In the genomic region with DNA sequence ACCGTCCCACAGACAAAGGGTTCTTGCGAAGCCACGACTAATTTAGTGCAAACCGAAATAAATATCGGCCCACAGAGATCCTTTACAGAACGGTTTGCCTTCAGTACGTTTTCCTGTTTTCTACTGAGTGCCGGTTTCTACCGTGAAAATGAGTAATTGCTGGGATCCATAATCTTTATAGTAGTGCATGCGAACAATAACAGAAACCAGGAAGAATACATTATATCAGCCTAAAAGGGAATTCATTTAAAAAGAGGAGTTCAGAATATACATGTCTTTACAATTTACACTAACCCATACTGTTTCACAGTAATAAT, we compare ENCODE assay signal across 10 cellular contexts. TPM values are rescaled to one million over a fixed set of nuclear protein-coding genes. Genes with fewer than 3 reads are reported as not detected.
A peak's percentile ranks its signal among the peaks of the same experiment; 100 is the strongest.
DNase-seq lines count a peak whose midpoint lies in the region; ATAC-seq and TF ChIP-seq lines count a peak whose summit lies in the region.
"Had no signal": no experiment of that assay in that cellular context is flagged by ENCODE, and none has a peak within 500 bp of the region (broad histone marks: within the 10 kb centered on the region; RNA-seq: fewer than 3 reads in every experiment).

No MANE protein-coding gene starts in this region.

- CTCF ChIA-PET in activated CD8-positive, alpha-beta memory T cell treated with anti-CD3 and anti-CD28 coated beads, Interleukin-2, amount 10 ng/mL, durations not matched to agents 7 days and 5 days (lab: Charles Lee) = interaction anchor here (1.1 to 7.1 kb wide), 6 partner anchors 9 to 34 kb away, joined by 3 to 57 read pairs (median 6); no protein-coding TSS in a partner anchor
- CTCF ChIA-PET in activated CD8-positive, alpha-beta T cell treated with anti-CD3 and anti-CD28 coated beads, Interleukin-2, amount 10 ng/mL, durations not matched to agents 7 days and 5 days (lab: Charles Lee) = interaction anchor here (1.2 to 9.4 kb wide), 6 partner anchors 9 to 253 kb away, joined by 3 to 203 read pairs (median 6); a partner anchor contains a TSS

- peaks cover 39% of the 10 kb centered on the region for H3K4me1 Mint-ChIP-seq in activated CD8-positive, alpha-beta memory T cell treated with anti-CD3 and anti-CD28 coated beads, Interleukin-2, amount 10 ng/mL, durations not matched to agents 7 days and 5 days
- H3K4me1 Mint-ChIP-seq in activated CD8-positive, alpha-beta T cell treated with anti-CD3 and anti-CD28 coated beads, Interleukin-2, amount 10 ng/mL, durations not matched to agents 7 days and 5 days (ENCODE audit: low read depth) = peaks cover 40% of the 10 kb centered on the region
- H3K4me1 Mint-ChIP-seq in stimulated activated effector memory CD8-positive, alpha-beta T cell treated with anti-CD3 and anti-CD28 coated beads, Interleukin-12 subunit alpha, Interleukin-12 subunit beta, amount 100 ng/mL, for 72 hours = peaks cover 27% of the 10 kb centered on the region

- no peaks in the 10 kb centered on the region for H3K79me2 ChIP-seq in hepatocyte

- TF ChIP-seq CTCF in hepatocyte (IDR thresholded peaks at IDR 0.05; ENCODE audit: poor library complexity) = no peak

- no peaks in the 10 kb centered on the region for H3K9me2 ChIP-seq in hepatocyte (replicated peaks; ENCODE audit: insufficient read depth)

- no peaks in the 10 kb centered on the region for H3K9me3 Mint-ChIP-seq in activated CD8-positive, alpha-beta memory T cell treated with anti-CD3 and anti-CD28 coated beads, Interleukin-2, amount 10 ng/mL, durations not matched to agents 7 days and 5 days (ENCODE audit: low read depth)
- no peaks in the 10 kb centered on the region for H3K9me3 Mint-ChIP-seq in activated CD8-positive, alpha-beta T cell treated with anti-CD3 and anti-CD28 coated beads, Interleukin-2, amount 10 ng/mL, durations not matched to agents 7 days and 5 days (ENCODE audit: insufficient read depth)
- H3K9me3 Mint-ChIP-seq in stimulated activated effector memory CD8-positive, alpha-beta T cell treated with anti-CD3 and anti-CD28 coated beads, Interleukin-12 subunit alpha, Interleukin-12 subunit beta, amount 100 ng/mL, for 72 hours = no peaks in the 10 kb centered on the region

- ATAC-seq in activated CD8-positive, alpha-beta memory T cell treated with anti-CD3 and anti-CD28 coated beads, Interleukin-2, amount 10 ng/mL, durations not matched to agents 7 days and 5 days = no peak
- no peak for ATAC-seq in activated CD8-positive, alpha-beta T cell treated with anti-CD3 and anti-CD28 coated beads, Interleukin-2, amount 10 ng/mL, durations not matched to agents 7 days and 5 days
- no peak for ATAC-seq in stimulated activated effector memory CD8-positive, alpha-beta T cell treated with anti-CD3 and anti-CD28 coated beads, Interleukin-12 subunit alpha, Interleukin-12 subunit beta, amount 100 ng/mL, for 72 hours
- no peak for ATAC-seq in GM19397 (IDR thresholded peaks at IDR 0.05; ENCODE audit: unreplicated experiment)
- ATAC-seq in HG02840 (IDR thresholded peaks at IDR 0.05; ENCODE audit: low FRiP score, unreplicated experiment) = no peak
- no peak for ATAC-seq in GM21528 (IDR thresholded peaks at IDR 0.05; ENCODE audit: low FRiP score, unreplicated experiment)

- H3K4me2 ChIP-seq in hepatocyte = peak overlapping the region; percentile 48

- H3K4me3 ChIP-seq in hepatocyte = no peak overlapping the region

- 5% methylated on average over 10 of the region's 10 CpGs for WGBS in hepatocyte (ENCODE audit: low lambda C conversion rate, missing lambda C conversion rate)

- no peak overlapping the region for H3K27ac ChIP-seq in hepatocyte
- H3K27ac ChIP-seq: uterus had no signal

- H3K27me3 Mint-ChIP-seq in activated CD8-positive, alpha-beta memory T cell treated with anti-CD3 and anti-CD28 coated beads, Interleukin-2, amount 10 ng/mL, durations not matched to agents 7 days and 5 days = peaks cover 43% of the 10 kb centered on the region
- H3K27me3 Mint-ChIP-seq in activated CD8-positive, alpha-beta T cell treated with anti-CD3 and anti-CD28 coated beads, Interleukin-2, amount 10 ng/mL, durations not matched to agents 7 days and 5 days (ENCODE audit: low read depth) = peaks cover 43% of the 10 kb centered on the region

- peak overlapping the region; percentile 71 for H3K27ac Mint-ChIP-seq in activated CD8-positive, alpha-beta memory T cell treated with anti-CD3 and anti-CD28 coated beads, Interleukin-2, amount 10 ng/mL, durations not matched to agents 7 days and 5 days
- no peak overlapping the region for H3K27ac Mint-ChIP-seq in activated CD8-positive, alpha-beta T cell treated with anti-CD3 and anti-CD28 coated beads, Interleukin-2, amount 10 ng/mL, durations not matched to agents 7 days and 5 days
- peak overlapping the region; percentile 5 for H3K27ac Mint-ChIP-seq in stimulated activated effector memory CD8-positive, alpha-beta T cell treated with anti-CD3 and anti-CD28 coated beads, Interleukin-12 subunit alpha, Interleukin-12 subunit beta, amount 100 ng/mL, for 72 hours

- peaks cover 10% of the 10 kb centered on the region for H3K4me1 ChIP-seq in hepatocyte (ENCODE audit: insufficient read depth)
- H3K4me1 ChIP-seq: uterus had no signal

- peak overlapping the region; percentile 78 for H3K4me3 Mint-ChIP-seq in activated CD8-positive, alpha-beta memory T cell treated with anti-CD3 and anti-CD28 coated beads, Interleukin-2, amount 10 ng/mL, durations not matched to agents 7 days and 5 days
- H3K4me3 Mint-ChIP-seq in activated CD8-positive, alpha-beta T cell treated with anti-CD3 and anti-CD28 coated beads, Interleukin-2, amount 10 ng/mL, durations not matched to agents 7 days and 5 days = peak overlapping the region; percentile 57
- H3K4me3 Mint-ChIP-seq in stimulated activated effector memory CD8-positive, alpha-beta T cell treated with anti-CD3 and anti-CD28 coated beads, Interleukin-12 subunit alpha, Interleukin-12 subunit beta, amount 100 ng/mL, for 72 hours = peak overlapping the region; percentile 68

- H3K9me3 ChIP-seq in hepatocyte (ENCODE audit: low read depth) = no peaks in the 10 kb centered on the region
- H3K9me3 ChIP-seq: uterus had no signal

- H3K36me3 ChIP-seq in hepatocyte (replicated peaks; ENCODE audit: insufficient read depth, low read depth) = no peaks in the 10 kb centered on the region
- H3K36me3 ChIP-seq: uterus had no signal

- POLR2A ChIA-PET in activated CD8-positive, alpha-beta T cell treated with anti-CD3 and anti-CD28 coated beads, Interleukin-2, amount 10 ng/mL, durations not matched to agents 7 days and 5 days (lab: Charles Lee) = no interaction called here

- DNase-seq in activated CD8-positive, alpha-beta memory T cell treated with anti-CD3 and anti-CD28 coated beads, Interleukin-2, amount 10 ng/mL, durations not matched to agents 7 days and 5 days = no peak
- no peak for DNase-seq in activated CD8-positive, alpha-beta memory T cell treated with anti-CD3 and anti-CD28 coated beads, Interleukin-2, amount 50 U/mL, for 4 hours
- no peak for DNase-seq in activated CD8-positive, alpha-beta T cell treated with anti-CD3 and anti-CD28 coated beads, Interleukin-2, amount 10 ng/mL, durations not matched to agents 7 days and 5 days
- DNase-seq in hepatocyte (ENCODE audit: low spot score) = no peak
- no peak for DNase-seq in stimulated activated effector memory CD8-positive, alpha-beta T cell treated with anti-CD3 and anti-CD28 coated beads, Interleukin-12 subunit alpha, Interleukin-12 subunit beta, amount 100 ng/mL, for 72 hours (ENCODE audit: low spot score in 2 of 2)
- DNase-seq: uterus had no signal

- no peak overlapping the region for H2AFZ ChIP-seq in hepatocyte

- no peaks in the 10 kb centered on the region for H4K20me1 ChIP-seq in hepatocyte (ENCODE audit: insufficient read depth, poor library complexity, severe bottlenecking)

- H3K27me3 ChIP-seq in hepatocyte = peaks cover 66% of the 10 kb centered on the region

- H3K36me3 Mint-ChIP-seq in activated CD8-positive, alpha-beta memory T cell treated with anti-CD3 and anti-CD28 coated beads, Interleukin-2, amount 10 ng/mL, durations not matched to agents 7 days and 5 days = peaks cover 3% of the 10 kb centered on the region
- H3K36me3 Mint-ChIP-seq in activated CD8-positive, alpha-beta T cell treated with anti-CD3 and anti-CD28 coated beads, Interleukin-2, amount 10 ng/mL, durations not matched to agents 7 days and 5 days (ENCODE audit: low read depth) = peaks cover 6% of the 10 kb centered on the region
- H3K36me3 Mint-ChIP-seq in stimulated activated effector memory CD8-positive, alpha-beta T cell treated with anti-CD3 and anti-CD28 coated beads, Interleukin-12 subunit alpha, Interleukin-12 subunit beta, amount 100 ng/mL, for 72 hours = peaks cover 8% of the 10 kb centered on the region

RNA-seq across cellular contexts. Expression of a gene that starts 57.5 kb away (rescaled TPM):
- total RNA-seq in activated CD8-positive, alpha-beta memory T cell treated with anti-CD3 and anti-CD28 coated beads, Interleukin-2, amount 10 ng/mL, durations not matched to agents 7 days and 5 days = not detected
- total RNA-seq in activated CD8-positive, alpha-beta T cell treated with anti-CD3 and anti-CD28 coated beads, Interleukin-2, amount 10 ng/mL, durations not matched to agents 7 days and 5 days = not detected
- 0.12 TPM in 1 of 2 replicates, not detected in the other for total RNA-seq in hepatocyte
- not detected in 2 replicates for polyA plus RNA-seq in hepatocyte
- total RNA-seq: cerebellum had no signal
